Comparison of ENCODE assay signal across 12 cellular contexts in genomic region chr5:56711191-56711590, GRCh38.
DNase-seq lines count a peak whose midpoint lies in the region; ATAC-seq, FAIRE-seq and TF ChIP-seq lines count a peak whose summit lies in the region.
"Had no signal": no experiment of that assay in that cellular context is flagged by ENCODE, and none has a peak within 500 bp of the region (broad histone marks: within the 10 kb centered on the region; RNA-seq: fewer than 3 reads in every experiment).

No MANE protein-coding gene starts in this region.

- DNase-seq in activated CD4-positive, CD25-positive, alpha-beta regulatory T cell (lab: John Stamatoyannopoulos, UW) = no peak
- DNase-seq in IMR-90 = peak; percentile 47
- DNase-seq in K562 (ENCODE audit: extremely low read depth in 1 of 4, low spot score in 3 of 4) = no peak
- DNase-seq in non-pigmented ciliary epithelial cell (ENCODE audit: low read depth) = peak; percentile 34
- DNase-seq in left ventricle myocardium superior = no peak
- no peak for DNase-seq in stimulated activated CD4-positive, alpha-beta T cell treated with anti-CD3 and anti-CD28 coated beads, Interleukin-1b, Interleukin-23, amount 100 ng/mL, for 48 hours
- DNase-seq in occipital lobe (lab: John Stamatoyannopoulos, UW) = no peak
- DNase-seq: 8988T, NCI-H2029 treated with DMSO at 0.1 percent for 48 hours, WERI-Rb-1 had no signal

- H3K9me1 ChIP-seq in IMR-90 (ENCODE audit: insufficient read depth, low read length) (no peaks in the 10 kb centered on the region), K562 (ENCODE audit: control insufficient read depth, insufficient read depth, low read length) (no peaks in the 10 kb centered on the region)

- TF ChIP-seq POLR2A in IMR-90 (IDR thresholded peaks at IDR 0.05; ENCODE audit: low read depth, low read length) = no peak
- no peak for TF ChIP-seq POLR2A in K562 (conservative IDR thresholded peaks at IDR 0.05)

- no peak for TF ChIP-seq CTCF in IMR-90 (conservative IDR thresholded peaks at IDR 0.05; ENCODE audit: low read depth, low read length)
- no peak for TF ChIP-seq CTCF in K562 (IDR thresholded peaks at IDR 0.05 in 2 of 3, conservative IDR thresholded peaks at IDR 0.05 in 1 of 3; ENCODE audit: insufficient read depth in 2 of 3, low read depth in 1 of 3, low read length in 3 of 3)

- H3K27me3 ChIP-seq in IMR-90 (ENCODE audit: control insufficient read depth, insufficient read depth, low read length) = no peaks in the 10 kb centered on the region; the same call in 1 of the 2 replicates
- 0 out of 5 replicates have a peak, but pooled peaks cover 1 to 3% of the 10 kb centered on the region in 2 experiments for H3K27me3 ChIP-seq in K562 (ENCODE audit: control insufficient read depth in 2 of 2, insufficient read depth in 2 of 2, low read length in 2 of 2)

- H3K9me3 ChIP-seq in IMR-90 (ENCODE audit: control insufficient read depth, insufficient read depth, low read length) (peaks cover 2% of the 10 kb centered on the region; the same call in 1 of the 2 replicates), K562 (replicated peaks; ENCODE audit: control insufficient read depth, insufficient read depth, low read depth, low read length) (no peaks in the 10 kb centered on the region)

- BruUV-seq in IMR-90 (replicated peaks; lab: Mats Ljungman, UMichigan) = no TSS peak
- BruUV-seq in K562 (replicated peaks; lab: Mats Ljungman, UMichigan) = no TSS peak

- H3K4me3 ChIP-seq in IMR-90 (ENCODE audit: insufficient read depth, low read depth, low read length) (no peak overlapping the region), K562 (no peak overlapping the region)
- H3K4me3 ChIP-seq: skin epidermis had no signal

- no peak overlapping the region for H3K18ac ChIP-seq in IMR-90 (ENCODE audit: low read depth, low read length)

- H3K4me1 ChIP-seq in IMR-90 (ENCODE audit: control insufficient read depth, insufficient read depth, low read length) (no peaks in the 10 kb centered on the region), K562 (replicated peaks in 1 of 2; ENCODE audit: control insufficient read depth in 2 of 2, insufficient read depth in 2 of 2, low read length in 2 of 2) (no peaks in the 10 kb centered on the region)

- no peak overlapping the region for H4K5ac ChIP-seq in IMR-90 (ENCODE audit: low read depth, low read length)

- in situ Hi-C loops in IMR-90 (cut with MboI; ENCODE audit: low sequenced_read_pairs) = no loop called here
- in situ Hi-C loops in K562 (cut with MboI) = no loop called here

- no peaks in the 10 kb centered on the region for H3K79me1 ChIP-seq in IMR-90 (ENCODE audit: low read depth in 1 of 2, low read length in 2 of 2)

- no peak overlapping the region for H3K4me2 ChIP-seq in IMR-90 (ENCODE audit: low read depth, low read length)
- H3K4me2 ChIP-seq in K562 (ENCODE audit: insufficient read depth, low read length) = no peak overlapping the region

- FAIRE-seq in K562 (lab: Jason Lieb, UNC) = no peak

- no peak overlapping the region for H2AK5ac ChIP-seq in IMR-90 (ENCODE audit: low read depth, low read length)

- H3K4ac ChIP-seq in IMR-90 (ENCODE audit: low read depth, low read length) = no peak overlapping the region

- no peaks in the 10 kb centered on the region for H4K20me1 ChIP-seq in IMR-90 (ENCODE audit: insufficient read depth, low read length)
- no peaks in the 10 kb centered on the region for H4K20me1 ChIP-seq in K562 (replicated peaks; ENCODE audit: control insufficient read depth, insufficient read depth, low read length)

- no peak overlapping the region for H4K8ac ChIP-seq in IMR-90 (ENCODE audit: low read depth in 2 of 2, low read length in 2 of 2)

- H2BK15ac ChIP-seq in IMR-90 (ENCODE audit: low read depth, low read length) = no peak overlapping the region

- H3K79me2 ChIP-seq in K562 (ENCODE audit: control insufficient read depth, insufficient read depth, low read length) = no peaks in the 10 kb centered on the region

- ATAC-seq in activated CD4-positive, CD25-positive, alpha-beta regulatory T cell treated with anti-CD3 and anti-CD28 coated beads, Interleukin-2, amount 50 U/mL, for 24 hours = peak; percentile 70 to 78
- ATAC-seq in IMR-90 (ENCODE audit: low read depth) (peak; percentile 48), K562 (no peak), left ventricle myocardium superior (no peak)

- intact Hi-C loops in IMR-90 (cut with micrococcal nuclease) (no loop called here), K562 (cut with micrococcal nuclease) (no loop called here), left ventricle myocardium superior (cut with micrococcal nuclease) (no loop called here)

- peak overlapping the region; percentile 10; the same call in 1 of the 2 replicates for H2BK120ac ChIP-seq in IMR-90 (ENCODE audit: low read depth, low read length)

- H3K23ac ChIP-seq in IMR-90 (ENCODE audit: low read depth, low read length) = no peak overlapping the region

- H3K36me3 ChIP-seq in IMR-90 (ENCODE audit: control insufficient read depth, insufficient read depth, low read length) (no peaks in the 10 kb centered on the region), K562 (ENCODE audit: control insufficient read depth, insufficient read depth, low read length) (no peaks in the 10 kb centered on the region)
- H3K36me3 ChIP-seq: WERI-Rb-1 had no signal

- H3K56ac ChIP-seq in IMR-90 (ENCODE audit: extremely low read depth, insufficient read depth, low read length) = no peak overlapping the region

- no peak overlapping the region for H2AK9ac ChIP-seq in IMR-90 (replicated peaks; ENCODE audit: low read depth, low read length, poor library complexity)

- H2BK20ac ChIP-seq in IMR-90 (ENCODE audit: low read depth, low read length) = no peak overlapping the region

- TF ChIP-seq EP300 in K562 (IDR thresholded peaks at IDR 0.05; ENCODE audit: low read length) = no peak

- H3K14ac ChIP-seq in IMR-90 (replicated peaks; ENCODE audit: low read depth, low read length) = no peak overlapping the region

- H3K27ac ChIP-seq in IMR-90 (ENCODE audit: insufficient read depth, low read length) = no peak overlapping the region
- H3K27ac ChIP-seq in K562 (ENCODE audit: extremely low read depth, low read depth, low read length) = no peak overlapping the region
- H3K27ac ChIP-seq: WERI-Rb-1 had no signal

- peak overlapping the region; percentile 62 for H2BK5ac ChIP-seq in IMR-90 (ENCODE audit: low read depth, low read length, poor library complexity, severe bottlenecking)

- POLR2A ChIA-PET in IMR-90 (lab: Charles Lee; ENCODE audit: unreplicated experiment) (no interaction called here), K562 (lab: Yijun Ruan, JAX) (interaction anchor here (0.7 kb wide), 1 partner anchor 462 kb away, joined by 3 read pairs; no protein-coding TSS in a partner anchor)

- CTCF ChIA-PET in IMR-90 (lab: Yijun Ruan, JAX) (no interaction called here), K562 (lab: Yijun Ruan, JAX; ENCODE audit: low intra/inter-chr PET ratio) (no interaction called here)

- H2AFZ ChIP-seq in IMR-90 (replicated peaks; ENCODE audit: low read length, poor library complexity) (no peak overlapping the region), K562 (ENCODE audit: low read depth, low read length) (no peak overlapping the region)

- H3K9ac ChIP-seq in IMR-90 (ENCODE audit: low read depth, low read length) = no peak overlapping the region
- H3K9ac ChIP-seq in K562 (ENCODE audit: insufficient read depth in 1 of 2, low read depth in 2 of 2, low read length in 2 of 2) = no peak overlapping the region

- no CpG with 5 or more reads among the region's 2 CpGs for WGBS in IMR-90 (ENCODE audit: extremely low coverage in 2 of 2, insufficient read length in 1 of 2), 2 experiments
- 16% methylated on average over 2 of the region's 2 CpGs for WGBS in K562 (ENCODE audit: insufficient coverage, low coverage, missing lambda C conversion rate)

- no peak for TF ChIP-seq RAD21 in IMR-90 (IDR thresholded peaks at IDR 0.05; ENCODE audit: low read length)
- TF ChIP-seq RAD21 in K562 (CRISPR knock-in tag; conservative IDR thresholded peaks at IDR 0.05 in 1 of 2, IDR thresholded peaks at IDR 0.05 in 1 of 2) = no peak

- no peak overlapping the region for H4K91ac ChIP-seq in IMR-90 (ENCODE audit: insufficient read depth, low read depth, low read length)

- dilution Hi-C loops in IMR-90 (cut with HindIII; ENCODE audit: low sequenced_read_pairs, unreplicated experiment) = no loop called here

TF ChIP-seq in IMR-90, 13 proteins besides CTCF, POLR2A, EP300 and RAD21 (continues in another document):
- TF ChIP-seq MAZ (IDR thresholded peaks at IDR 0.05; ENCODE audit: borderline replicate concordance, low read depth, low read length) (no peak), MAFK (IDR thresholded peaks at IDR 0.05; ENCODE audit: low read depth, low read length) (no peak), RCOR1 (IDR thresholded peaks at IDR 0.05; ENCODE audit: insufficient replicate concordance, low read length) (no peak), ELK1 (IDR thresholded peaks at IDR 0.05; ENCODE audit: borderline replicate concordance, low read depth, low read length) (no peak), FOS (IDR thresholded peaks at IDR 0.05; ENCODE audit: low read depth, low read length) (no peak)

TF ChIP-seq in K562, 482 proteins besides CTCF, POLR2A, EP300 and RAD21:
- TF ChIP-seq POLR2AphosphoS2 (IDR thresholded peaks at IDR 0.05; ENCODE audit: low read length) (no peak), PYGO2 (tag; IDR thresholded peaks at IDR 0.05) (no peak), TOE1 (IDR thresholded peaks at IDR 0.05; ENCODE audit: borderline replicate concordance) (no peak), TOE1 (CRISPR knock-in tag; IDR thresholded peaks at IDR 0.05; ENCODE audit: borderline replicate concordance, low read depth) (no peak), FOSL1 (tag; conservative IDR thresholded peaks at IDR 0.05) (0 out of 2 replicates have a peak, but pooled peaks have one; percentile 15)

Comparison
In these comparisons a context has a peak if more than half of its experiments do, and no peak if none do; other contexts are left out.
1. ATAC-seq: peak in activated CD4-positive, CD25-positive, alpha-beta regulatory T cell treated with anti-CD3 and anti-CD28 coated beads, Interleukin-2, amount 50 U/mL, for 24 hours (2 of 2) and IMR-90 (single experiment); none in K562 (single experiment) and left ventricle myocardium superior (single experiment).
2. DNase-seq: peak in IMR-90 (single experiment) and non-pigmented ciliary epithelial cell (single experiment); none in activated CD4-positive, CD25-positive, alpha-beta regulatory T cell (0 of 4), K562 (0 of 4), left ventricle myocardium superior (single experiment), stimulated activated CD4-positive, alpha-beta T cell treated with anti-CD3 and anti-CD28 coated beads, Interleukin-1b, Interleukin-23, amount 100 ng/mL, for 48 hours (single experiment) and occipital lobe (single experiment).